In genomic region chr2:205687018-205687956, GRCh38 we compare ENCODE assay signal across 9 cellular contexts. TPM values are rescaled to one million over a fixed set of nuclear protein-coding genes. Genes with fewer than 3 reads are reported as not detected.
A peak's percentile ranks its signal among the peaks of the same experiment; 100 is the strongest.
DNase-seq lines count a peak whose midpoint lies in the region; ATAC-seq and TF ChIP-seq lines count a peak whose summit lies in the region.
"Had no signal": no experiment of that assay in that cellular context is flagged by ENCODE, and none has a peak within 500 bp of the region (broad histone marks: within the 10 kb centered on the region; RNA-seq: fewer than 3 reads in every experiment).

No MANE protein-coding gene starts in this region.

- POLR2A ChIA-PET in activated CD8-positive, alpha-beta T cell treated with anti-CD3 and anti-CD28 coated beads, Interleukin-2, amount 10 ng/mL, durations not matched to agents 7 days and 5 days (lab: Charles Lee) = no interaction called here
- POLR2A ChIA-PET in activated CD8-positive, alpha-beta T cell treated with anti-CD3 and anti-CD28 coated beads for 36 hours (lab: Charles Lee) = no interaction called here
- POLR2A ChIA-PET in activated CD4-positive, alpha-beta memory T cell treated with anti-CD3 and anti-CD28 coated beads, Interleukin-2, amount 10 ng/mL, durations not matched to agents 7 days and 5 days (lab: Charles Lee) = no interaction called here

- peak overlapping the region; percentile 30 for H3K27ac ChIP-seq in temporal lobe (ENCODE audit: low read depth, low read length)

- no peaks in the 10 kb centered on the region for H3K9me3 Mint-ChIP-seq in activated CD8-positive, alpha-beta T cell treated with anti-CD3 and anti-CD28 coated beads, Interleukin-2, amount 10 ng/mL, durations not matched to agents 7 days and 5 days (ENCODE audit: insufficient read depth)
- H3K9me3 Mint-ChIP-seq in activated CD8-positive, alpha-beta T cell treated with anti-CD3 and anti-CD28 coated beads for 36 hours = no peaks in the 10 kb centered on the region
- peaks cover 0 to 15% (median 3%) of the 10 kb centered on the region in 5 experiments for H3K9me3 Mint-ChIP-seq in brain
- H3K9me3 Mint-ChIP-seq in natural killer cell treated with Interleukin-12 subunit alpha and Interleukin-12 subunit beta and Interleukin-15 and Interleukin-18, amount 100 ng/mL, for 72 hours = no peaks in the 10 kb centered on the region
- no peaks in the 10 kb centered on the region for H3K9me3 Mint-ChIP-seq in activated CD4-positive, alpha-beta memory T cell treated with anti-CD3 and anti-CD28 coated beads, Interleukin-2, amount 10 ng/mL, durations not matched to agents 7 days and 5 days

- H3K27me3 Mint-ChIP-seq in activated CD8-positive, alpha-beta T cell treated with anti-CD3 and anti-CD28 coated beads, Interleukin-2, amount 10 ng/mL, durations not matched to agents 7 days and 5 days (ENCODE audit: low read depth) = peaks cover 72% of the 10 kb centered on the region
- peaks cover 69% of the 10 kb centered on the region for H3K27me3 Mint-ChIP-seq in activated CD8-positive, alpha-beta T cell treated with anti-CD3 and anti-CD28 coated beads for 36 hours
- peaks cover 73% of the 10 kb centered on the region for H3K27me3 Mint-ChIP-seq in brain
- peaks cover 40 to 52% of the 10 kb centered on the region in 2 donors for H3K27me3 Mint-ChIP-seq in natural killer cell treated with Interleukin-12 subunit alpha and Interleukin-12 subunit beta and Interleukin-15 and Interleukin-18, amount 100 ng/mL, for 72 hours
- H3K27me3 Mint-ChIP-seq in activated CD4-positive, alpha-beta memory T cell treated with anti-CD3 and anti-CD28 coated beads, Interleukin-2, amount 10 ng/mL, durations not matched to agents 7 days and 5 days = peaks cover 73% of the 10 kb centered on the region

- no peaks in the 10 kb centered on the region for H3K27me3 ChIP-seq in kidney epithelial cell (ENCODE audit: control insufficient read depth, insufficient read depth, low read length)

- peak overlapping the region; percentile 65 for H3K4me3 Mint-ChIP-seq in activated CD8-positive, alpha-beta T cell treated with anti-CD3 and anti-CD28 coated beads, Interleukin-2, amount 10 ng/mL, durations not matched to agents 7 days and 5 days
- no peak overlapping the region for H3K4me3 Mint-ChIP-seq in activated CD8-positive, alpha-beta T cell treated with anti-CD3 and anti-CD28 coated beads for 36 hours
- peak overlapping the region; percentile 90 to 95 (median 93) for H3K4me3 Mint-ChIP-seq in brain
- no peak overlapping the region for H3K4me3 Mint-ChIP-seq in natural killer cell treated with Interleukin-12 subunit alpha and Interleukin-12 subunit beta and Interleukin-15 and Interleukin-18, amount 100 ng/mL, for 72 hours
- no peak overlapping the region for H3K4me3 Mint-ChIP-seq in activated CD4-positive, alpha-beta memory T cell treated with anti-CD3 and anti-CD28 coated beads, Interleukin-2, amount 10 ng/mL, durations not matched to agents 7 days and 5 days

- CTCF ChIA-PET in activated CD8-positive, alpha-beta T cell treated with anti-CD3 and anti-CD28 coated beads, Interleukin-2, amount 10 ng/mL, durations not matched to agents 7 days and 5 days (lab: Charles Lee) = interaction anchor here (1.0 to 1.8 kb wide), 2 partner anchors 8 to 11 kb away, joined by 3 to 4 read pairs; no protein-coding TSS in a partner anchor
- CTCF ChIA-PET in activated CD8-positive, alpha-beta T cell treated with anti-CD3 and anti-CD28 coated beads for 36 hours (lab: Charles Lee) = interaction anchor here (0.5 to 1.5 kb wide), 3 partner anchors 11 to 199 kb away, joined by 3 to 4 read pairs (median 3); no protein-coding TSS in a partner anchor
- CTCF ChIA-PET in activated CD4-positive, alpha-beta memory T cell treated with anti-CD3 and anti-CD28 coated beads, Interleukin-2, amount 10 ng/mL, durations not matched to agents 7 days and 5 days (lab: Charles Lee) = no interaction called here

- intact Hi-C loops in activated CD8-positive, alpha-beta T cell treated with anti-CD3 and anti-CD28 coated beads for 36 hours (cut with micrococcal nuclease) = no loop called here

- H3K36me3 ChIP-seq in kidney epithelial cell (ENCODE audit: control insufficient read depth, insufficient read depth, low read length) = no peaks in the 10 kb centered on the region

- no peak for TF ChIP-seq CTCF in activated CD8-positive, alpha-beta T cell treated with anti-CD3 and anti-CD28 coated beads for 36 hours (IDR thresholded peaks at IDR 0.05)
- peak in 1 of 2 experiments; percentile 14 for TF ChIP-seq CTCF in brain (conservative IDR thresholded peaks at IDR 0.05)
- no peak for TF ChIP-seq CTCF in kidney epithelial cell (IDR thresholded peaks at IDR 0.05; ENCODE audit: insufficient read depth, low read length, poor library complexity, severe bottlenecking)

- DNase-seq in activated CD8-positive, alpha-beta T cell treated with anti-CD3 and anti-CD28 coated beads, Interleukin-2, amount 10 ng/mL, durations not matched to agents 7 days and 5 days = no peak
- DNase-seq in activated CD8-positive, alpha-beta T cell treated with anti-CD3 and anti-CD28 coated beads for 36 hours = no peak
- DNase-seq in kidney epithelial cell (ENCODE audit: low read depth) (no peak), globus pallidus (ENCODE audit: low spot score) (no peak)
- no peak for DNase-seq in natural killer cell treated with Interleukin-12 subunit alpha and Interleukin-12 subunit beta and Interleukin-15 and Interleukin-18, amount 100 ng/mL, for 72 hours (ENCODE audit: low spot score)
- no peak for DNase-seq in activated CD4-positive, alpha-beta memory T cell treated with anti-CD3 and anti-CD28 coated beads, Interleukin-2, amount 10 ng/mL, durations not matched to agents 7 days and 5 days
- DNase-seq: stimulated activated CD4-positive, alpha-beta T cell treated with anti-CD3 and anti-CD28 coated beads, Interleukin-12 subunit alpha, Interleukin-12 subunit beta, amount 100 ng/mL, for 4 hours had no signal

- H3K36me3 Mint-ChIP-seq in activated CD8-positive, alpha-beta T cell treated with anti-CD3 and anti-CD28 coated beads, Interleukin-2, amount 10 ng/mL, durations not matched to agents 7 days and 5 days (ENCODE audit: low read depth) = no peaks in the 10 kb centered on the region
- H3K36me3 Mint-ChIP-seq in activated CD8-positive, alpha-beta T cell treated with anti-CD3 and anti-CD28 coated beads for 36 hours (ENCODE audit: low read depth) = no peaks in the 10 kb centered on the region
- peaks cover 6% of the 10 kb centered on the region for H3K36me3 Mint-ChIP-seq in brain
- no peaks in the 10 kb centered on the region for H3K36me3 Mint-ChIP-seq in natural killer cell treated with Interleukin-12 subunit alpha and Interleukin-12 subunit beta and Interleukin-15 and Interleukin-18, amount 100 ng/mL, for 72 hours
- H3K36me3 Mint-ChIP-seq in activated CD4-positive, alpha-beta memory T cell treated with anti-CD3 and anti-CD28 coated beads, Interleukin-2, amount 10 ng/mL, durations not matched to agents 7 days and 5 days (ENCODE audit: low read depth) = no peaks in the 10 kb centered on the region

- H3K4me1 Mint-ChIP-seq in activated CD8-positive, alpha-beta T cell treated with anti-CD3 and anti-CD28 coated beads, Interleukin-2, amount 10 ng/mL, durations not matched to agents 7 days and 5 days (ENCODE audit: low read depth) = peaks cover 33% of the 10 kb centered on the region
- H3K4me1 Mint-ChIP-seq in activated CD8-positive, alpha-beta T cell treated with anti-CD3 and anti-CD28 coated beads for 36 hours (ENCODE audit: low read depth) = peaks cover 13% of the 10 kb centered on the region
- peaks cover 79% of the 10 kb centered on the region for H3K4me1 Mint-ChIP-seq in brain
- peaks cover 0 to 5% of the 10 kb centered on the region in 2 donors for H3K4me1 Mint-ChIP-seq in natural killer cell treated with Interleukin-12 subunit alpha and Interleukin-12 subunit beta and Interleukin-15 and Interleukin-18, amount 100 ng/mL, for 72 hours (ENCODE audit: low read depth in 2 of 2)
- peaks cover 31% of the 10 kb centered on the region for H3K4me1 Mint-ChIP-seq in activated CD4-positive, alpha-beta memory T cell treated with anti-CD3 and anti-CD28 coated beads, Interleukin-2, amount 10 ng/mL, durations not matched to agents 7 days and 5 days

- ATAC-seq in activated CD8-positive, alpha-beta T cell treated with anti-CD3 and anti-CD28 coated beads, Interleukin-2, amount 10 ng/mL, durations not matched to agents 7 days and 5 days = no peak
- no peak for ATAC-seq in activated CD8-positive, alpha-beta T cell treated with anti-CD3 and anti-CD28 coated beads for 36 hours
- ATAC-seq in natural killer cell treated with Interleukin-12 subunit alpha and Interleukin-12 subunit beta and Interleukin-15 and Interleukin-18, amount 100 ng/mL, for 72 hours = no peak

- no peak overlapping the region for H3K27ac Mint-ChIP-seq in activated CD8-positive, alpha-beta T cell treated with anti-CD3 and anti-CD28 coated beads, Interleukin-2, amount 10 ng/mL, durations not matched to agents 7 days and 5 days
- H3K27ac Mint-ChIP-seq in activated CD8-positive, alpha-beta T cell treated with anti-CD3 and anti-CD28 coated beads for 36 hours = no peak overlapping the region
- H3K27ac Mint-ChIP-seq in brain = peak overlapping the region in 4 of 5 experiments; percentile 63 to 89 (median 78)
- H3K27ac Mint-ChIP-seq in natural killer cell treated with Interleukin-12 subunit alpha and Interleukin-12 subunit beta and Interleukin-15 and Interleukin-18, amount 100 ng/mL, for 72 hours = no peak overlapping the region
- no peak overlapping the region for H3K27ac Mint-ChIP-seq in activated CD4-positive, alpha-beta memory T cell treated with anti-CD3 and anti-CD28 coated beads, Interleukin-2, amount 10 ng/mL, durations not matched to agents 7 days and 5 days

- peak overlapping the region; percentile 72 for H3K4me3 ChIP-seq in kidney epithelial cell (ENCODE audit: low read depth, low read length)

RNA-seq across cellular contexts. Expression of gene NRP2, which starts 5.0 kb away (rescaled TPM):
- 1 to 10 TPM; 4.0 to 4.2 TPM for total RNA-seq in activated CD8-positive, alpha-beta T cell treated with anti-CD3 and anti-CD28 coated beads, Interleukin-2, amount 10 ng/mL, durations not matched to agents 7 days and 5 days
- 1 to 10 TPM in 1 of 2 experiments, under 1 TPM in 1; 0.63 to 1.6 TPM for total RNA-seq in activated CD8-positive, alpha-beta T cell treated with anti-CD3 and anti-CD28 coated beads for 36 hours
- 10.2 TPM for polyA plus RNA-seq in brain (ENCODE audit: insufficient read depth, low read depth, low replicate concordance)
- 78.6 and 90.2 TPM in 2 replicates for total RNA-seq in kidney epithelial cell
- 22.6 TPM for total RNA-seq in temporal lobe
- total RNA-seq in natural killer cell treated with Interleukin-12 subunit alpha and Interleukin-12 subunit beta and Interleukin-15 and Interleukin-18, amount 100 ng/mL, for 72 hours = 1 to 10 TPM; 1.5 to 2.6 TPM
- 1 to 10 TPM; 1.4 to 2.3 TPM for total RNA-seq in activated CD4-positive, alpha-beta memory T cell treated with anti-CD3 and anti-CD28 coated beads, Interleukin-2, amount 10 ng/mL, durations not matched to agents 7 days and 5 days

Comparison
In these comparisons a context has a peak if more than half of its experiments do, and no peak if none do; other contexts are left out.
1. H3K4me3 Mint-ChIP-seq: peak in activated CD8-positive, alpha-beta T cell treated with anti-CD3 and anti-CD28 coated beads, Interleukin-2, amount 10 ng/mL, durations not matched to agents 7 days and 5 days (single experiment) and brain (5 of 5); none in activated CD8-positive, alpha-beta T cell treated with anti-CD3 and anti-CD28 coated beads for 36 hours (single experiment), natural killer cell treated with Interleukin-12 subunit alpha and Interleukin-12 subunit beta and Interleukin-15 and Interleukin-18, amount 100 ng/mL, for 72 hours (single experiment) and activated CD4-positive, alpha-beta memory T cell treated with anti-CD3 and anti-CD28 coated beads, Interleukin-2, amount 10 ng/mL, durations not matched to agents 7 days and 5 days (single experiment).
2. H3K27ac Mint-ChIP-seq: peak in brain (4 of 5); none in activated CD8-positive, alpha-beta T cell treated with anti-CD3 and anti-CD28 coated beads, Interleukin-2, amount 10 ng/mL, durations not matched to agents 7 days and 5 days (single experiment), activated CD8-positive, alpha-beta T cell treated with anti-CD3 and anti-CD28 coated beads for 36 hours (single experiment), natural killer cell treated with Interleukin-12 subunit alpha and Interleukin-12 subunit beta and Interleukin-15 and Interleukin-18, amount 100 ng/mL, for 72 hours (0 of 2) and activated CD4-positive, alpha-beta memory T cell treated with anti-CD3 and anti-CD28 coated beads, Interleukin-2, amount 10 ng/mL, durations not matched to agents 7 days and 5 days (single experiment).